32 cellular contexts compared by ENCODE assay signal in the genomic region with DNA sequence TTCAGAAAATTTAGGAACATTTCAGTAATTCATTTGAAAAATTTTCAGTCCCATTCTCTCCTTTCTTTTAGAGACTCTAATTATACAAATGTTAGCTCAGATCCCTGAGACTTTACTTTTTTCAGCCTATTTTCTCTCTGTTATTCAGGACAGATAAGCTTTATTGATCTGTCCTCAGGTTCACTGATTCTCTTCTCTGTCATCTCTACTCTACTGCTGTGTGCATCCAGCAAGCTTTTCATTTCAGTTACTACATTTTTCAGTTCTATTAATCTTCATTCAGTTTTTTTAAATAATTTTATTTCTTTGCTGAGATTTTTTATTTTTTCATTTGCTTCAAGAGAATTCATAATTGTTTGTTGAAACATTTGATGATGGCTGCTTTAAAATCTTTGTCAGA.
"Had no signal": no experiment of that assay in that cellular context is flagged by ENCODE, and none has a peak within 500 bp of the region (broad histone marks: within the 10 kb centered on the region; RNA-seq: fewer than 3 reads in every experiment).

No MANE protein-coding gene starts in this region.

- H3K9me3 ChIP-seq: adrenal gland, ascending aorta, body of pancreas, breast epithelium had no signal

- H3K27ac ChIP-seq: adrenal gland, ascending aorta, body of pancreas, brain microvascular endothelial cell, breast epithelium, cardiac muscle cell had no signal

- H3K4me1 ChIP-seq: adrenal gland, ascending aorta, body of pancreas, breast epithelium had no signal

- H3K27me3 ChIP-seq: adrenal gland, ascending aorta, body of pancreas, brain microvascular endothelial cell, breast epithelium, cardiac muscle cell had no signal

- H3K4me3 ChIP-seq: adrenal gland, ascending aorta, body of pancreas, breast epithelium, cardiac muscle cell had no signal

- ATAC-seq: activated naive CD4-positive, alpha-beta T cell treated with anti-CD3 and anti-CD28 coated beads, Interleukin-2, amount 50 U/mL, for 72 hours; activated naive CD8-positive, alpha-beta T cell treated with anti-CD3 and anti-CD28 coated beads, Interleukin-2, amount 50 U/mL, for 24 hours; activated T-cell treated with anti-CD3 and anti-CD28 coated beads, Interleukin-2, amount 50 U/mL, for 4 hours; activated T-cell treated with anti-CD3 and anti-CD28 coated beads, Interleukin-2, amount 50 U/mL, for 72 hours; activated T-helper 17 cell treated with anti-CD3 and anti-CD28 coated beads, Interleukin-2, amount 50 U/mL, for 72 hours; body of pancreas had no signal

- H3K36me3 ChIP-seq: adrenal gland, ascending aorta, brain microvascular endothelial cell, breast epithelium, cardiac muscle cell had no signal

- FAIRE-seq: astrocyte, bronchial epithelial cell had no signal

- DNase-seq: activated effector memory CD4-positive, alpha-beta T cell treated with anti-CD3 and anti-CD28 coated beads, Interleukin-2, amount 50 U/mL, for 16 hours; activated effector memory CD4-positive, alpha-beta T cell treated with Interleukin-2 at 50 U/mL for 16 hours; activated gamma-delta T cell; activated gamma-delta T cell treated with Interleukin-2 at 50 U/mL for 16 hours; activated naive CD4-positive, alpha-beta T cell; activated naive CD4-positive, alpha-beta T cell treated with anti-CD3 and anti-CD28 coated beads for 36 hours; activated naive CD4-positive, alpha-beta T cell treated with anti-CD3 and anti-CD28 coated beads, Interleukin-2, amount 10 ng/mL, durations not matched to agents 7 days and 5 days; activated naive CD4-positive, alpha-beta T cell treated with anti-CD3 and anti-CD28 coated beads, Interleukin-2, amount 50 U/mL, for 16 hours; activated naive CD4-positive, alpha-beta T cell treated with Interleukin-2 at 50 U/mL for 16 hours; activated naive CD8-positive, alpha-beta T cell treated with anti-CD3 and anti-CD28 coated beads for 36 hours; activated naive CD8-positive, alpha-beta T cell treated with anti-CD3 and anti-CD28 coated beads, Interleukin-2, amount 10 ng/mL, durations not matched to agents 7 days and 5 days; activated naive CD8-positive, alpha-beta T cell treated with anti-CD3 and anti-CD28 coated beads, Interleukin-2, amount 50 U/mL, for 24 hours; activated T-cell treated with anti-CD3 and anti-CD28 coated beads, Interleukin-2, amount 50 U/mL, for 24 hours; activated T-cell treated with anti-CD3 and anti-CD28 coated beads, Interleukin-2, amount 50 U/mL, for 4 hours; activated T-cell treated with anti-CD3 and anti-CD28 coated beads, Interleukin-2, amount 50 U/mL, for 48 hours; activated T-cell treated with anti-CD3 and anti-CD28 coated beads, Interleukin-2, amount 50 U/mL, for 72 hours; adrenal gland; amniotic stem cell; amygdala; anterior cingulate cortex; body of pancreas; brain microvascular endothelial cell; caudate nucleus; central memory CD4-positive, alpha-beta T cell; cerebellar nuclear complex had no signal
